Comparison of ENCODE assay signal across 2 cellular contexts in genomic region chrX:104270212-104270611, GRCh38.
TF ChIP-seq lines count a peak whose summit lies in the region.

No MANE protein-coding gene starts in this region.

TF ChIP-seq in HEK293T, 16 proteins besides CTCF, POLR2A, EP300 and RAD21 (continued from another document):
- TF ChIP-seq PKNOX1 (IDR thresholded peaks at IDR 0.05) = no peak
- TF ChIP-seq ELF4 (IDR thresholded peaks at IDR 0.05) = no peak
- TF ChIP-seq ARNT (IDR thresholded peaks at IDR 0.05) = no peak
- no peak for TF ChIP-seq HDGF (IDR thresholded peaks at IDR 0.05; ENCODE audit: borderline replicate concordance)
- no peak for TF ChIP-seq FOXA1 (IDR thresholded peaks at IDR 0.05)
- TF ChIP-seq BHLHE40 (IDR thresholded peaks at IDR 0.05; ENCODE audit: borderline replicate concordance) = no peak
- no peak for TF ChIP-seq NFRKB (IDR thresholded peaks at IDR 0.05)
- no peak for TF ChIP-seq ZNF384 (IDR thresholded peaks at IDR 0.05)
- TF ChIP-seq CTBP1 (IDR thresholded peaks at IDR 0.05; ENCODE audit: borderline replicate concordance) = no peak
- TF ChIP-seq TARDBP (IDR thresholded peaks at IDR 0.05) = no peak
- TF ChIP-seq SUZ12 (IDR thresholded peaks at IDR 0.05) = no peak
- no peak for TF ChIP-seq FOXM1 (IDR thresholded peaks at IDR 0.05; ENCODE audit: borderline replicate concordance)
- TF ChIP-seq L3MBTL2 (conservative IDR thresholded peaks at IDR 0.05) = no peak

TF ChIP-seq in H1, 55 proteins besides CTCF, POLR2A, EP300 and RAD21 (continued from another document):
- TF ChIP-seq TAF7 (optimal IDR thresholded peaks at IDR 0.05; ENCODE audit: borderline replicate concordance, low read depth, low read length) (no peak), TCF12 (IDR thresholded peaks at IDR 0.05; ENCODE audit: low read depth, low read length) (no peak), MAFK (IDR thresholded peaks at IDR 0.05; ENCODE audit: low read depth, low read length) (no peak), KDM1A (IDR thresholded peaks at IDR 0.05; ENCODE audit: borderline replicate concordance, low read length) (no peak), JUND (IDR thresholded peaks at IDR 0.05; ENCODE audit: low read length) (no peak), SRF (IDR thresholded peaks at IDR 0.05; ENCODE audit: low read depth, low read length) (no peak), BRCA1 (IDR thresholded peaks at IDR 0.05; ENCODE audit: low read depth, low read length) (no peak), RNF2 (IDR thresholded peaks at IDR 0.05; ENCODE audit: borderline replicate concordance, low read depth, low read length, missing control alignments, poor library complexity, severe bottlenecking) (no peak), SP2 (IDR thresholded peaks at IDR 0.05; ENCODE audit: low read length) (no peak), HDAC6 (IDR thresholded peaks at IDR 0.05; ENCODE audit: low read depth, low read length) (no peak), SIRT6 (IDR thresholded peaks at IDR 0.05; ENCODE audit: low read length) (no peak), SIX5 (IDR thresholded peaks at IDR 0.05; ENCODE audit: low read depth, low read length) (no peak), FOSL1 (IDR thresholded peaks at IDR 0.05; ENCODE audit: insufficient read depth, low read depth, low read length) (no peak), GABPA (IDR thresholded peaks at IDR 0.05; ENCODE audit: borderline replicate concordance, insufficient read depth, low read length) (no peak)
